Comparison of ENCODE assay signal across 20 cellular contexts in the genomic region with DNA sequence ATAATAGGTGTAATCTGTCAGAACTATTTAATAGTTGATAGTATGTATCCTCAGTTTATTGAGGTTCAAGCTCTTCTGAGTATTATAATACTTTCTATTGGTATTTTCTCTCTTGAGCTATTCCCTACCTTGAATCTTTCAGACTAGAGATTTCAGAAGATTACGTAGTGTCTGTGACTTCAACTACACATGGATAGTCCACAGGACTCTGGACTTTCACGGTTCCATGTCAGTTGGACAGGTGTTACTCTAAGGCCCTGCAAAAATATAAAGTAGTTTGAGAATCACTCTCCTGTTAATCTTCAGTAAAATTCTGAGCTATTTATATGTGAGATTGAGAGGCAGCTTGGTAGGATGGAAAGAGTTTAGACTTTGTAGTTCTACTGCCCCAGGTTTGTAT.
"Had no signal": no experiment of that assay in that cellular context is flagged by ENCODE, and none has a peak within 500 bp of the region (broad histone marks: within the 10 kb centered on the region; RNA-seq: fewer than 3 reads in every experiment).

No MANE protein-coding gene starts in this region.

- H3K36me3 Mint-ChIP-seq: natural killer cell treated with Interleukin-12 subunit alpha and Interleukin-12 subunit beta and Interleukin-15 and Interleukin-18, amount 100 ng/mL, for 72 hours; neural progenitor cell had no signal

- H3K27ac ChIP-seq: coronary artery, foreskin keratinocyte, neural progenitor cell, pancreas, testis, tibial nerve had no signal

- H3K4me3 ChIP-seq: coronary artery, neural progenitor cell, pancreas, testis, tibial nerve had no signal

- DNase-seq: effector CD4-positive, alpha-beta T cell; endodermal cell; erythroblast; kidney; left cardiac atrium; mesenchymal stem cell; midbrain; occipital lobe; pancreas; right cardiac atrium; stimulated activated CD4-positive, alpha-beta T cell treated with anti-CD3 and anti-CD28 coated beads, Interleukin-4, amount 100 ng/mL, for 24 hours; stimulated activated naive CD8-positive, alpha-beta T cell treated with anti-CD3 and anti-CD28 coated beads, Interleukin-15, amount 100 ng/mL, for 72 hours; testis had no signal

- H3K27ac Mint-ChIP-seq: endodermal cell; neural progenitor cell; stimulated activated memory B cell treated with anti-CD40 and anti-IgM and Interleukin-4, amounts not matched to agents 10 μg/mL and 1 μg/mL and 100 μg/mL, for 72 hours; stimulated activated naive CD8-positive, alpha-beta T cell treated with anti-CD3 and anti-CD28 coated beads, Interleukin-15, amount 100 ng/mL, for 72 hours had no signal

- H3K4me3 Mint-ChIP-seq: endodermal cell; natural killer cell treated with Interleukin-12 subunit alpha and Interleukin-12 subunit beta and Interleukin-15 and Interleukin-18, amount 100 ng/mL, for 72 hours; neural progenitor cell; stimulated activated memory B cell treated with anti-CD40 and anti-IgM and Interleukin-4, amounts not matched to agents 10 μg/mL and 1 μg/mL and 100 μg/mL, for 72 hours; stimulated activated naive CD8-positive, alpha-beta T cell treated with anti-CD3 and anti-CD28 coated beads, Interleukin-15, amount 100 ng/mL, for 72 hours had no signal

- ATAC-seq: left cardiac atrium; natural killer cell treated with Interleukin-12 subunit alpha and Interleukin-12 subunit beta and Interleukin-15 and Interleukin-18, amount 100 ng/mL, for 72 hours; pancreas; right cardiac atrium; stimulated activated memory B cell treated with anti-CD40 and anti-IgM and Interleukin-4, amounts not matched to agents 10 μg/mL and 1 μg/mL and 100 μg/mL, for 72 hours; stimulated activated naive CD8-positive, alpha-beta T cell treated with anti-CD3 and anti-CD28 coated beads, Interleukin-15, amount 100 ng/mL, for 72 hours had no signal

- H3K27me3 Mint-ChIP-seq: natural killer cell treated with Interleukin-12 subunit alpha and Interleukin-12 subunit beta and Interleukin-15 and Interleukin-18, amount 100 ng/mL, for 72 hours; progenitor cell of endocrine pancreas; stimulated activated memory B cell treated with anti-CD40 and anti-IgM and Interleukin-4, amounts not matched to agents 10 μg/mL and 1 μg/mL and 100 μg/mL, for 72 hours; stimulated activated naive CD8-positive, alpha-beta T cell treated with anti-CD3 and anti-CD28 coated beads, Interleukin-15, amount 100 ng/mL, for 72 hours had no signal

- H3K4me1 ChIP-seq: neural progenitor cell, testis had no signal

- H3K4me1 Mint-ChIP-seq: stimulated activated memory B cell treated with anti-CD40 and anti-IgM and Interleukin-4, amounts not matched to agents 10 μg/mL and 1 μg/mL and 100 μg/mL, for 72 hours; stimulated activated naive CD8-positive, alpha-beta T cell treated with anti-CD3 and anti-CD28 coated beads, Interleukin-15, amount 100 ng/mL, for 72 hours had no signal

- H3K36me3 ChIP-seq: neural progenitor cell, pancreas, tibial nerve had no signal

- H3K27me3 ChIP-seq: foreskin keratinocyte, neural progenitor cell, pancreas, testis, tibial nerve had no signal

- H3K9me3 Mint-ChIP-seq: endodermal cell; natural killer cell treated with Interleukin-12 subunit alpha and Interleukin-12 subunit beta and Interleukin-15 and Interleukin-18, amount 100 ng/mL, for 72 hours; neural progenitor cell; stimulated activated memory B cell treated with anti-CD40 and anti-IgM and Interleukin-4, amounts not matched to agents 10 μg/mL and 1 μg/mL and 100 μg/mL, for 72 hours; stimulated activated naive CD8-positive, alpha-beta T cell treated with anti-CD3 and anti-CD28 coated beads, Interleukin-15, amount 100 ng/mL, for 72 hours had no signal

- H3K9me3 ChIP-seq: pancreas, testis, tibial nerve had no signal
